13 cellular contexts compared by ENCODE assay signal in genomic region chr3:157098823-157099185, GRCh38.
DNase-seq lines count a peak whose midpoint lies in the region; TF ChIP-seq lines count a peak whose summit lies in the region.
"Had no signal": no experiment of that assay in that cellular context is flagged by ENCODE, and none has a peak within 500 bp of the region (broad histone marks: within the 10 kb centered on the region; RNA-seq: fewer than 3 reads in every experiment).

No MANE protein-coding gene starts in this region.

- TF ChIP-seq CTCF in HFFc6 (IDR thresholded peaks at IDR 0.05) = no peak
- no peak for TF ChIP-seq CTCF in esophagus muscularis mucosa (IDR thresholded peaks at IDR 0.05)
- no peak for TF ChIP-seq CTCF in prostate gland (IDR thresholded peaks at IDR 0.05)
- TF ChIP-seq CTCF in progenitor cell of endocrine pancreas (IDR thresholded peaks at IDR 0.05; ENCODE audit: unreplicated experiment) = no peak

- H3K27me3 ChIP-seq in esophagus muscularis mucosa = no peaks in the 10 kb centered on the region
- no peaks in the 10 kb centered on the region for H3K27me3 ChIP-seq in prostate gland (replicated peaks; ENCODE audit: insufficient read depth)

- H3K27me3 Mint-ChIP-seq in HFFc6 (ENCODE audit: insufficient read depth) = peaks cover 4% of the 10 kb centered on the region; the same call in 1 of the 2 replicates
- H3K27me3 Mint-ChIP-seq in T-helper 2 cell treated with Interferon-gamma antibody and Interleukin-4, amounts not matched to agents 5 μg/mL and 100 μg/mL, for 36 hours (ENCODE audit: low read depth) = no peaks in the 10 kb centered on the region
- H3K27me3 Mint-ChIP-seq in progenitor cell of endocrine pancreas = peaks cover 20% of the 10 kb centered on the region

- H3K9me3 ChIP-seq in esophagus muscularis mucosa (no peaks in the 10 kb centered on the region), prostate gland (no peaks in the 10 kb centered on the region)

- H3K4me3 ChIP-seq in esophagus muscularis mucosa (no peak overlapping the region), prostate gland (no peak overlapping the region)

- H3K27ac Mint-ChIP-seq in HFFc6 (peak overlapping the region; percentile 65; the same call in 1 of the 2 replicates), progenitor cell of endocrine pancreas (no peak overlapping the region)
- no peak overlapping the region for H3K27ac Mint-ChIP-seq in T-helper 2 cell treated with Interferon-gamma antibody and Interleukin-4, amounts not matched to agents 5 μg/mL and 100 μg/mL, for 36 hours
- H3K27ac Mint-ChIP-seq: CD14-positive monocyte; dendritic cell treated with granulocyte-macrophage colony-stimulating factor and Interleukin-4, amounts not matched to agents 40 ng/mL and 50 ng/mL, for 4 days had no signal

- DNase-seq in EH (ENCODE audit: low read depth) (peak; percentile 81), HFFc6 (peak; percentile 62), esophagus muscularis mucosa (ENCODE audit: extremely low spot score) (no peak), prostate gland (ENCODE audit: low spot score) (no peak), NCI-H2107 treated with DMSO at 0.1 percent for 48 hours (lab: John Stamatoyannopoulos, UW; ENCODE audit: unreplicated experiment) (no peak), progenitor cell of endocrine pancreas (ENCODE audit: low spot score, unreplicated experiment) (no peak)
- no peak for DNase-seq in T-helper 2 cell treated with Interferon-gamma antibody and Interleukin-4, amounts not matched to agents 5 μg/mL and 100 μg/mL, for 36 hours (ENCODE audit: low spot score)
- DNase-seq: KBM-7, NCI-H1417 treated with DMSO at 0.1 percent for 48 hours, NCI-H524 treated with DMSO at 0.1 percent for 48 hours had no signal

- no peaks in the 10 kb centered on the region for H3K9me3 Mint-ChIP-seq in HFFc6
- H3K9me3 Mint-ChIP-seq in T-helper 2 cell treated with Interferon-gamma antibody and Interleukin-4, amounts not matched to agents 5 μg/mL and 100 μg/mL, for 36 hours = no peaks in the 10 kb centered on the region
- H3K9me3 Mint-ChIP-seq in progenitor cell of endocrine pancreas (ENCODE audit: low read depth) = no peaks in the 10 kb centered on the region
- H3K9me3 Mint-ChIP-seq: dendritic cell treated with granulocyte-macrophage colony-stimulating factor and Interleukin-4, amounts not matched to agents 40 ng/mL and 50 ng/mL, for 4 days had no signal

- H3K4me1 ChIP-seq in esophagus muscularis mucosa = peaks cover 22 to 38% (median 32%) of the 10 kb centered on the region in 4 donors
- H3K4me1 ChIP-seq in prostate gland (replicated peaks) = peaks cover 2% of the 10 kb centered on the region
- H3K4me1 ChIP-seq: parathyroid adenoma had no signal

- H3K36me3 Mint-ChIP-seq in HFFc6 (ENCODE audit: low read depth) (no peaks in the 10 kb centered on the region), progenitor cell of endocrine pancreas (ENCODE audit: insufficient read depth) (no peaks in the 10 kb centered on the region)
- H3K36me3 Mint-ChIP-seq in T-helper 2 cell treated with Interferon-gamma antibody and Interleukin-4, amounts not matched to agents 5 μg/mL and 100 μg/mL, for 36 hours (ENCODE audit: low read depth) = no peaks in the 10 kb centered on the region
- H3K36me3 Mint-ChIP-seq: CD14-positive monocyte had no signal

- no peaks in the 10 kb centered on the region for H3K36me3 ChIP-seq in esophagus muscularis mucosa
- H3K36me3 ChIP-seq in prostate gland = no peaks in the 10 kb centered on the region

- H3K4me3 Mint-ChIP-seq in HFFc6 (no peak overlapping the region), progenitor cell of endocrine pancreas (ENCODE audit: low read depth) (no peak overlapping the region)
- no peak overlapping the region for H3K4me3 Mint-ChIP-seq in T-helper 2 cell treated with Interferon-gamma antibody and Interleukin-4, amounts not matched to agents 5 μg/mL and 100 μg/mL, for 36 hours
- H3K4me3 Mint-ChIP-seq: dendritic cell treated with granulocyte-macrophage colony-stimulating factor and Interleukin-4, amounts not matched to agents 40 ng/mL and 50 ng/mL, for 4 days had no signal

- intact Hi-C loops in esophagus muscularis mucosa (cut with DNase I) (no loop called here), prostate gland (cut with DNase I) (no loop called here)

- peak overlapping the region; percentile 48 to 77 (median 60) for H3K27ac ChIP-seq in esophagus muscularis mucosa (replicated peaks in 1 of 4)
- H3K27ac ChIP-seq in prostate gland = peak overlapping the region; percentile 15 to 36
- H3K27ac ChIP-seq: parathyroid adenoma had no signal

- TF ChIP-seq EP300 in esophagus muscularis mucosa (IDR thresholded peaks at IDR 0.05) = no peak

- TF ChIP-seq POLR2A in esophagus muscularis mucosa (IDR thresholded peaks at IDR 0.05; ENCODE audit: low read depth) = no peak
- TF ChIP-seq POLR2A in prostate gland (IDR thresholded peaks at IDR 0.05) = no peak

- WGBS in esophagus muscularis mucosa = 54% methylated on average over 3 of the region's 3 CpGs
- 54% methylated on average over 3 of the region's 3 CpGs for WGBS in prostate gland

- H3K4me1 Mint-ChIP-seq in HFFc6 (ENCODE audit: low read depth) (peaks cover 48% of the 10 kb centered on the region), progenitor cell of endocrine pancreas (ENCODE audit: low read depth) (no peaks in the 10 kb centered on the region)
- H3K4me1 Mint-ChIP-seq in T-helper 2 cell treated with Interferon-gamma antibody and Interleukin-4, amounts not matched to agents 5 μg/mL and 100 μg/mL, for 36 hours (ENCODE audit: low read depth) = peaks cover 32% of the 10 kb centered on the region

Comparison
In these comparisons a context has a peak if more than half of its experiments do, and no peak if none do; other contexts are left out.
1. DNase-seq: peak in EH (single experiment) and HFFc6 (single experiment); none in esophagus muscularis mucosa (single experiment), prostate gland (single experiment), NCI-H2107 treated with DMSO at 0.1 percent for 48 hours (single experiment), T-helper 2 cell treated with Interferon-gamma antibody and Interleukin-4, amounts not matched to agents 5 μg/mL and 100 μg/mL, for 36 hours (single experiment) and progenitor cell of endocrine pancreas (single experiment).